ENCODE assay signal across 8 cellular contexts in genomic region chr2:20576598-20577115, GRCh38.
DNase-seq lines count a peak whose midpoint lies in the region; ATAC-seq lines count a peak whose summit lies in the region.

No MANE protein-coding gene starts in this region.

- peak; percentile 62 for ATAC-seq in GM19025 (IDR thresholded peaks at IDR 0.05; ENCODE audit: low read depth, unreplicated experiment)
- ATAC-seq in HG02885 (IDR thresholded peaks at IDR 0.05; ENCODE audit: poor library complexity, unreplicated experiment), result peak; percentile 81

- peaks cover 36% of the 10 kb centered on the region for H3K4me1 Mint-ChIP-seq in T-helper 1 cell treated with Interleukin-12 subunit alpha and Interleukin-12 subunit beta and Interleukin-4 antibody, amounts not matched to agents 30 μg/mL and 1 μg/mL, for 36 hours (ENCODE audit: low read depth)

- peaks cover 15% of the 10 kb centered on the region for H3K9me3 Mint-ChIP-seq in T-helper 1 cell treated with Interleukin-12 subunit alpha and Interleukin-12 subunit beta and Interleukin-4 antibody, amounts not matched to agents 30 μg/mL and 1 μg/mL, for 36 hours

- H3K27me3 Mint-ChIP-seq in T-helper 1 cell treated with Interleukin-12 subunit alpha and Interleukin-12 subunit beta and Interleukin-4 antibody, amounts not matched to agents 30 μg/mL and 1 μg/mL, for 36 hours (ENCODE audit: low read depth), result no peaks in the 10 kb centered on the region

- peak overlapping the region; percentile 97 for H3K27ac Mint-ChIP-seq in T-helper 1 cell treated with Interleukin-12 subunit alpha and Interleukin-12 subunit beta and Interleukin-4 antibody, amounts not matched to agents 30 μg/mL and 1 μg/mL, for 36 hours

- peaks cover 9% of the 10 kb centered on the region for H3K36me3 Mint-ChIP-seq in T-helper 1 cell treated with Interleukin-12 subunit alpha and Interleukin-12 subunit beta and Interleukin-4 antibody, amounts not matched to agents 30 μg/mL and 1 μg/mL, for 36 hours (ENCODE audit: low read depth)

- peak; percentile 50 to 94 for DNase-seq in lung microvascular endothelial cell (ENCODE audit: low read depth in 2 of 2)
- DNase-seq in midbrain (lab: John Stamatoyannopoulos, UW), result no peak
- DNase-seq in dedifferentiated amniotic fluid mesenchymal stem cell (ENCODE audit: extremely low spot score), result no peak
- no peak for DNase-seq in DMS79 (lab: John Stamatoyannopoulos, UW)
- DNase-seq in medulla oblongata (ENCODE audit: extremely low spot score), result no peak

- H3K4me3 Mint-ChIP-seq in T-helper 1 cell treated with Interleukin-12 subunit alpha and Interleukin-12 subunit beta and Interleukin-4 antibody, amounts not matched to agents 30 μg/mL and 1 μg/mL, for 36 hours, result peak overlapping the region; percentile 77

Comparison
In these comparisons a context has a peak if more than half of its experiments do, and no peak if none do; other contexts are left out.
1. DNase-seq: peak in lung microvascular endothelial cell (2 of 2); none in midbrain (single experiment), dedifferentiated amniotic fluid mesenchymal stem cell (single experiment), DMS79 (single experiment) and medulla oblongata (single experiment).